ENCODE assay signal across 2 cellular contexts in genomic region chr1:18021242-18021641, GRCh38.
A peak's percentile ranks its signal among the peaks of the same experiment; 100 is the strongest.
TF ChIP-seq lines count a peak whose summit lies in the region.

No MANE protein-coding gene starts in this region.

TF ChIP-seq in HepG2, 621 proteins besides CTCF, POLR2A, EP300 and RAD21 (continued from another document):
- no peak for TF ChIP-seq FUBP1 (CRISPR knock-in tag; IDR thresholded peaks at IDR 0.05; ENCODE audit: borderline replicate concordance)
- no peak for TF ChIP-seq ZNF746 (CRISPR knock-in tag; IDR thresholded peaks at IDR 0.05)
- TF ChIP-seq ZMYM2 (CRISPR knock-in tag; IDR thresholded peaks at IDR 0.05): no peak
- TF ChIP-seq ZNF326 (CRISPR knock-in tag; IDR thresholded peaks at IDR 0.05; ENCODE audit: borderline replicate concordance): no peak
- peak; percentile 54 for TF ChIP-seq FOSL2 (CRISPR knock-in tag; IDR thresholded peaks at IDR 0.05)
- TF ChIP-seq ZNF253 (CRISPR knock-in tag; IDR thresholded peaks at IDR 0.05; ENCODE audit: borderline replicate concordance): no peak
- peak; percentile 94 for TF ChIP-seq ZNF12 (CRISPR knock-in tag; IDR thresholded peaks at IDR 0.05)
- TF ChIP-seq ZBTB10 (CRISPR knock-in tag; IDR thresholded peaks at IDR 0.05; ENCODE audit: borderline replicate concordance): no peak
- no peak for TF ChIP-seq KDM2A (CRISPR knock-in tag; IDR thresholded peaks at IDR 0.05; ENCODE audit: borderline replicate concordance, low read depth)

TF ChIP-seq in HEK293, 187 proteins besides CTCF, POLR2A, EP300 and RAD21 (continued from another document):
- TF ChIP-seq KLF17 (tag by site-specific recombination; IDR thresholded peaks at IDR 0.05): no peak
- 0 out of 2 replicates have a peak, but pooled peaks have one; percentile 21 for TF ChIP-seq ZBTB48 (tag by site-specific recombination; IDR thresholded peaks at IDR 0.05)
- no peak for TF ChIP-seq ZNF600 (tag by site-specific recombination; IDR thresholded peaks at IDR 0.05)
- TF ChIP-seq ZIC2 (tag by site-specific recombination; IDR thresholded peaks at IDR 0.05): peak; percentile 50
